In the genomic region with DNA sequence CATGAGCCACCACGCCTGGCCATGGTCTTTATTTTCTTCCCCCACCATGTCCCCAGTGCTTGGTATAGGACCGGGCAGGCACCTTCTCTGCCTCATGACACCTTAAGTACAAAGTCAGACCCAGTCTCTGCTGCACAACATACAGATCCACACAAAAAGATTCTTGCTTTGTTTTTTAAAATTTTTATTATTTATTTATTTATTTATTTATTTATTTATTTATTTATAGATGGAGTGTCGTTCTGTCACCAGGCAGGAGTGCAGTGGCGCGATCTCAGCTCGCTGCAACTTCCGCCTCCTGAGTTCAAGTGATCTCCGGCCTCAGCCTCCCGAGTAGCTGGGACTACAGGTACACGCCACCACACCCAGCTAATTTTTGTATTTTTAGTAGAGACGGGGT, we compare ENCODE assay signal across 1 cellular context.
TF ChIP-seq lines count a peak whose summit lies in the region.

No MANE protein-coding gene starts in this region.

TF ChIP-seq in HEK293, 187 proteins besides CTCF, POLR2A, EP300 and RAD21 (continued from another document and continues in another):
- TF ChIP-seq GLI2 (tag by site-specific recombination; IDR thresholded peaks at IDR 0.05; ENCODE audit: borderline replicate concordance, low read depth) (no peak; the same call in 1 of the 2 replicates), ZBTB8A (tag by site-specific recombination; IDR thresholded peaks at IDR 0.05) (peak; percentile 74), ZNF610 (tag by site-specific recombination; IDR thresholded peaks at IDR 0.05; ENCODE audit: borderline replicate concordance) (no peak), ZNF600 (tag by site-specific recombination; IDR thresholded peaks at IDR 0.05) (no peak), SCRT2 (tag by site-specific recombination; IDR thresholded peaks at IDR 0.05) (no peak), ZNF629 (tag by site-specific recombination; IDR thresholded peaks at IDR 0.05) (0 out of 2 replicates have a peak, but pooled peaks have one; percentile 37), HOXA7 (CRISPR knock-in tag; IDR thresholded peaks at IDR 0.05; ENCODE audit: borderline replicate concordance) (no peak), ZNF433 (tag by site-specific recombination; IDR thresholded peaks at IDR 0.05; ENCODE audit: low read depth) (peak; percentile 37; the same call in 1 of the 2 replicates), ZNF202 (tag by site-specific recombination; IDR thresholded peaks at IDR 0.05; ENCODE audit: borderline replicate concordance) (peak; percentile 78; the same call in 1 of the 2 replicates), ZNF354C (tag by site-specific recombination; IDR thresholded peaks at IDR 0.05; ENCODE audit: borderline replicate concordance, low read depth) (0 out of 2 replicates have a peak, but pooled peaks have one; percentile 50), RBAK (tag by site-specific recombination; IDR thresholded peaks at IDR 0.05) (no peak), ZNF266 (tag by site-specific recombination; IDR thresholded peaks at IDR 0.05; ENCODE audit: low read depth) (peak; percentile 54; the same call in 1 of the 2 replicates), ZNF341 (tag by site-specific recombination; IDR thresholded peaks at IDR 0.05; ENCODE audit: low read depth) (peak; percentile 46; the same call in 1 of the 2 replicates), ZNF473 (tag by site-specific recombination; IDR thresholded peaks at IDR 0.05) (no peak), ZNF19 (tag by site-specific recombination; IDR thresholded peaks at IDR 0.05; ENCODE audit: low read depth) (no peak), ZNF837 (tag by site-specific recombination; IDR thresholded peaks at IDR 0.05) (no peak), ZNF292 (tag by site-specific recombination; IDR thresholded peaks at IDR 0.05; ENCODE audit: borderline replicate concordance, low read depth) (0 out of 2 replicates have a peak, but pooled peaks have one; percentile 8), ZNF777 (tag by site-specific recombination; IDR thresholded peaks at IDR 0.05; ENCODE audit: borderline replicate concordance) (no peak), GLIS2 (tag by site-specific recombination; IDR thresholded peaks at IDR 0.05) (no peak), ZNF121 (tag by site-specific recombination; IDR thresholded peaks at IDR 0.05) (peak; percentile 27; the same call in 1 of the 2 replicates), ZBTB1 (tag by site-specific recombination; IDR thresholded peaks at IDR 0.05) (no peak), ZNF404 (tag by site-specific recombination; IDR thresholded peaks at IDR 0.05) (0 out of 2 replicates have a peak, but pooled peaks have one; percentile 64), HOXD13 (CRISPR knock-in tag; IDR thresholded peaks at IDR 0.05; ENCODE audit: borderline replicate concordance) (no peak), ZNF776 (tag by site-specific recombination; IDR thresholded peaks at IDR 0.05; ENCODE audit: borderline replicate concordance) (no peak), ZNF558 (tag by site-specific recombination; IDR thresholded peaks at IDR 0.05) (peak; percentile 79), ZNF501 (tag by site-specific recombination; IDR thresholded peaks at IDR 0.05) (0 out of 2 replicates have a peak, but pooled peaks have one; percentile 42), ZNF624 (tag by site-specific recombination; IDR thresholded peaks at IDR 0.05) (no peak), SP2 (tag by site-specific recombination; IDR thresholded peaks at IDR 0.05) (no peak), ZNF335 (tag by site-specific recombination; conservative IDR thresholded peaks at IDR 0.05) (no peak), ZNF394 (tag by site-specific recombination; IDR thresholded peaks at IDR 0.05; ENCODE audit: borderline replicate concordance) (peak; percentile 97)
- TF ChIP-seq, protein P1, sequence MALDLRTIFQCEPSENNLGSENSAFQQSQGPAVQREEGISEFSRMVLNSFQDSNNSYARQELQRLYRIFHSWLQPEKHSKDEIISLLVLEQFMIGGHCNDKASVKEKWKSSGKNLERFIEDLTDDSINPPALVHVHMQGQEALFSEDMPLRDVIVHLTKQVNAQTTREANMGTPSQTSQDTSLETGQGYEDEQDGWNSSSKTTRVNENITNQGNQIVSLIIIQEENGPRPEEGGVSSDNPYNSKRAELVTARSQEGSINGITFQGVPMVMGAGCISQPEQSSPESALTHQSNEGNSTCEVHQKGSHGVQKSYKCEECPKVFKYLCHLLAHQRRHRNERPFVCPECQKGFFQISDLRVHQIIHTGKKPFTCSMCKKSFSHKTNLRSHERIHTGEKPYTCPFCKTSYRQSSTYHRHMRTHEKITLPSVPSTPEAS (tag by site-specific recombination; IDR thresholded peaks at IDR 0.05): no peak
- TF ChIP-seq, protein P2, sequence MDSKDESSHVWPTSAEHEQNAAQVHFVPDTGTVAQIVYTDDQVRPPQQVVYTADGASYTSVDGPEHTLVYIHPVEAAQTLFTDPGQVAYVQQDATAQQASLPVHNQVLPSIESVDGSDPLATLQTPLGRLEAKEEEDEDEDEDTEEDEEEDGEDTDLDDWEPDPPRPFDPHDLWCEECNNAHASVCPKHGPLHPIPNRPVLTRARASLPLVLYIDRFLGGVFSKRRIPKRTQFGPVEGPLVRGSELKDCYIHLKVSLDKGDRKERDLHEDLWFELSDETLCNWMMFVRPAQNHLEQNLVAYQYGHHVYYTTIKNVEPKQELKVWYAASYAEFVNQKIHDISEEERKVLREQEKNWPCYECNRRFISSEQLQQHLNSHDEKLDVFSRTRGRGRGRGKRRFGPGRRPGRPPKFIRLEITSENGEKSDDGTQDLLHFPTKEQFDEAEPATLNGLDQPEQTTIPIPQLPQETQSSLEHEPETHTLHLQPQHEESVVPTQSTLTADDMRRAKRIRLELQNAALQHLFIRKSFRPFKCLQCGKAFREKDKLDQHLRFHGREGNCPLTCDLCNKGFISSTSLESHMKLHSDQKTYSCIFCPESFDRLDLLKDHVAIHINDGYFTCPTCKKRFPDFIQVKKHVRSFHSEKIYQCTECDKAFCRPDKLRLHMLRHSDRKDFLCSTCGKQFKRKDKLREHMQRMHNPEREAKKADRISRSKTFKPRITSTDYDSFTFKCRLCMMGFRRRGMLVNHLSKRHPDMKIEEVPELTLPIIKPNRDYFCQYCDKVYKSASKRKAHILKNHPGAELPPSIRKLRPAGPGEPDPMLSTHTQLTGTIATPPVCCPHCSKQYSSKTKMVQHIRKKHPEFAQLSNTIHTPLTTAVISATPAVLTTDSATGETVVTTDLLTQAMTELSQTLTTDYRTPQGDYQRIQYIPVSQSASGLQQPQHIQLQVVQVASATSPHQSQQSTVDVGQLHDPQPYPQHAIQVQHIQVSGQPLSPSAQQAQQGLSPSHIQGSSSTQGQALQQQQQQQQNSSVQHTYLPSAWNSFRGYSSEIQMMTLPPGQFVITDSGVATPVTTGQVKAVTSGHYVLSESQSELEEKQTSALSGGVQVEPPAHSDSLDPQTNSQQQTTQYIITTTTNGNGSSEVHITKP (tag by site-specific recombination; IDR thresholded peaks at IDR 0.05): no peak
- TF ChIP-seq, protein P3, sequence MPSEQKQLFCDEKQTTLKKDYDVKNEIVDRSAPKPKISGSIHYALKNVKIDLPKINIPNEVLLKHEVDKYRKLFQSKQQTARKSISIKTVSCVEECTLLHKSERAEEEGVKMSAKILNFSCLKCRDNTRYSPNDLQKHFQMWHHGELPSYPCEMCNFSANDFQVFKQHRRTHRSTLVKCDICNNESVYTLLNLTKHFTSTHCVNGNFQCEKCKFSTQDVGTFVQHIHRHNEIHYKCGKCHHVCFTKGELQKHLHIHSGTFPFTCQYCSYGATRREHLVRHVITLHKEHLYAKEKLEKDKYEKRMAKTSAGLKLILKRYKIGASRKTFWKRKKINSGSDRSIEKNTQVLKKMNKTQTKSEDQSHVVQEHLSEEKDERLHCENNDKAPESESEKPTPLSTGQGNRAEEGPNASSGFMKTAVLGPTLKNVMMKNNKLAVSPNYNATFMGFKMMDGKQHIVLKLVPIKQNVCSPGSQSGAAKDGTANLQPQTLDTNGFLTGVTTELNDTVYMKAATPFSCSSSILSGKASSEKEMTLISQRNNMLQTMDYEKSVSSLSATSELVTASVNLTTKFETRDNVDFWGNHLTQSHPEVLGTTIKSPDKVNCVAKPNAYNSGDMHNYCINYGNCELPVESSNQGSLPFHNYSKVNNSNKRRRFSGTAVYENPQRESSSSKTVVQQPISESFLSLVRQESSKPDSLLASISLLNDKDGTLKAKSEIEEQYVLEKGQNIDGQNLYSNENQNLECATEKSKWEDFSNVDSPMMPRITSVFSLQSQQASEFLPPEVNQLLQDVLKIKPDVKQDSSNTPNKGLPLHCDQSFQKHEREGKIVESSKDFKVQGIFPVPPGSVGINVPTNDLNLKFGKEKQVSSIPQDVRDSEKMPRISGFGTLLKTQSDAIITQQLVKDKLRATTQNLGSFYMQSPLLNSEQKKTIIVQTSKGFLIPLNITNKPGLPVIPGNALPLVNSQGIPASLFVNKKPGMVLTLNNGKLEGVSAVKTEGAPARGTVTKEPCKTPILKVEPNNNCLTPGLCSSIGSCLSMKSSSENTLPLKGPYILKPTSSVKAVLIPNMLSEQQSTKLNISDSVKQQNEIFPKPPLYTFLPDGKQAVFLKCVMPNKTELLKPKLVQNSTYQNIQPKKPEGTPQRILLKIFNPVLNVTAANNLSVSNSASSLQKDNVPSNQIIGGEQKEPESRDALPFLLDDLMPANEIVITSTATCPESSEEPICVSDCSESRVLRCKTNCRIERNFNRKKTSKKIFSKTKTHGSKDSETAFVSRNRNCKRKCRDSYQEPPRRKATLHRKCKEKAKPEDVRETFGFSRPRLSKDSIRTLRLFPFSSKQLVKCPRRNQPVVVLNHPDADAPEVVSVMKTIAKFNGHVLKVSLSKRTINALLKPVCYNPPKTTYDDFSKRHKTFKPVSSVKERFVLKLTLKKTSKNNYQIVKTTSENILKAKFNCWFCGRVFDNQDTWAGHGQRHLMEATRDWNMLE (tag by site-specific recombination; conservative IDR thresholded peaks at IDR 0.05; ENCODE audit: low read depth): peak; percentile 95
- TF ChIP-seq, protein P4, sequence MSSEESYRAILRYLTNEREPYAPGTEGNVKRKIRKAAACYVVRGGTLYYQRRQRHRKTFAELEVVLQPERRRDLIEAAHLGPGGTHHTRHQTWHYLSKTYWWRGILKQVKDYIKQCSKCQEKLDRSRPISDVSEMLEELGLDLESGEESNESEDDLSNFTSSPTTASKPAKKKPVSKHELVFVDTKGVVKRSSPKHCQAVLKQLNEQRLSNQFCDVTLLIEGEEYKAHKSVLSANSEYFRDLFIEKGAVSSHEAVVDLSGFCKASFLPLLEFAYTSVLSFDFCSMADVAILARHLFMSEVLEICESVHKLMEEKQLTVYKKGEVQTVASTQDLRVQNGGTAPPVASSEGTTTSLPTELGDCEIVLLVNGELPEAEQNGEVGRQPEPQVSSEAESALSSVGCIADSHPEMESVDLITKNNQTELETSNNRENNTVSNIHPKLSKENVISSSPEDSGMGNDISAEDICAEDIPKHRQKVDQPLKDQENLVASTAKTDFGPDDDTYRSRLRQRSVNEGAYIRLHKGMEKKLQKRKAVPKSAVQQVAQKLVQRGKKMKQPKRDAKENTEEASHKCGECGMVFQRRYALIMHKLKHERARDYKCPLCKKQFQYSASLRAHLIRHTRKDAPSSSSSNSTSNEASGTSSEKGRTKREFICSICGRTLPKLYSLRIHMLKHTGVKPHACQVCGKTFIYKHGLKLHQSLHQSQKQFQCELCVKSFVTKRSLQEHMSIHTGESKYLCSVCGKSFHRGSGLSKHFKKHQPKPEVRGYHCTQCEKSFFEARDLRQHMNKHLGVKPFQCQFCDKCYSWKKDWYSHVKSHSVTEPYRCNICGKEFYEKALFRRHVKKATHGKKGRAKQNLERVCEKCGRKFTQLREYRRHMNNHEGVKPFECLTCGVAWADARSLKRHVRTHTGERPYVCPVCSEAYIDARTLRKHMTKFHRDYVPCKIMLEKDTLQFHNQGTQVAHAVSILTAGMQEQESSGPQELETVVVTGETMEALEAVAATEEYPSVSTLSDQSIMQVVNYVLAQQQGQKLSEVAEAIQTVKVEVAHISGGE (tag by site-specific recombination; conservative IDR thresholded peaks at IDR 0.05; ENCODE audit: low read depth): peak; percentile 79
- TF ChIP-seq, protein P5, sequence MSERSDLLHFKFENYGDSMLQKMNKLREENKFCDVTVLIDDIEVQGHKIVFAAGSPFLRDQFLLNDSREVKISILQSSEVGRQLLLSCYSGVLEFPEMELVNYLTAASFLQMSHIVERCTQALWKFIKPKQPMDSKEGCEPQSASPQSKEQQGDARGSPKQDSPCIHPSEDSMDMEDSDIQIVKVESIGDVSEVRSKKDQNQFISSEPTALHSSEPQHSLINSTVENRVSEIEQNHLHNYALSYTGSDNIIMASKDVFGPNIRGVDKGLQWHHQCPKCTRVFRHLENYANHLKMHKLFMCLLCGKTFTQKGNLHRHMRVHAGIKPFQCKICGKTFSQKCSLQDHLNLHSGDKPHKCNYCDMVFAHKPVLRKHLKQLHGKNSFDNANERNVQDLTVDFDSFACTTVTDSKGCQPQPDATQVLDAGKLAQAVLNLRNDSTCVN (tag by site-specific recombination; optimal IDR thresholded peaks at IDR 0.05): no peak
- TF ChIP-seq, protein P6, sequence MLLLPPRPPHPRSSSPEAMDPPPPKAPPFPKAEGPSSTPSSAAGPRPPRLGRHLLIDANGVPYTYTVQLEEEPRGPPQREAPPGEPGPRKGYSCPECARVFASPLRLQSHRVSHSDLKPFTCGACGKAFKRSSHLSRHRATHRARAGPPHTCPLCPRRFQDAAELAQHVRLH (tag by site-specific recombination; IDR thresholded peaks at IDR 0.05): peak; percentile 70; the same call in 1 of the 2 replicates
- TF ChIP-seq, protein P7, sequence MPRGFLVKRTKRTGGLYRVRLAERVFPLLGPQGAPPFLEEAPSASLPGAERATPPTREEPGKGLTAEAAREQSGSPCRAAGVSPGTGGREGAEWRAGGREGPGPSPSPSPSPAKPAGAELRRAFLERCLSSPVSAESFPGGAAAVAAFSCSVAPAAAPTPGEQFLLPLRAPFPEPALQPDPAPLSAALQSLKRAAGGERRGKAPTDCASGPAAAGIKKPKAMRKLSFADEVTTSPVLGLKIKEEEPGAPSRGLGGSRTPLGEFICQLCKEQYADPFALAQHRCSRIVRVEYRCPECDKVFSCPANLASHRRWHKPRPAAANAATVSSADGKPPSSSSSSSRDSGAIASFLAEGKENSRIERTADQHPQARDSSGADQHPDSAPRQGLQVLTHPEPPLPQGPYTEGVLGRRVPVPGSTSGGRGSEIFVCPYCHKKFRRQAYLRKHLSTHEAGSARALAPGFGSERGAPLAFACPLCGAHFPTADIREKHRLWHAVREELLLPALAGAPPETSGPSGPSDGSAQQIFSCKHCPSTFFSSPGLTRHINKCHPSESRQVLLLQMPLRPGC (tag by site-specific recombination; IDR thresholded peaks at IDR 0.05): no peak
- TF ChIP-seq, protein P8, sequence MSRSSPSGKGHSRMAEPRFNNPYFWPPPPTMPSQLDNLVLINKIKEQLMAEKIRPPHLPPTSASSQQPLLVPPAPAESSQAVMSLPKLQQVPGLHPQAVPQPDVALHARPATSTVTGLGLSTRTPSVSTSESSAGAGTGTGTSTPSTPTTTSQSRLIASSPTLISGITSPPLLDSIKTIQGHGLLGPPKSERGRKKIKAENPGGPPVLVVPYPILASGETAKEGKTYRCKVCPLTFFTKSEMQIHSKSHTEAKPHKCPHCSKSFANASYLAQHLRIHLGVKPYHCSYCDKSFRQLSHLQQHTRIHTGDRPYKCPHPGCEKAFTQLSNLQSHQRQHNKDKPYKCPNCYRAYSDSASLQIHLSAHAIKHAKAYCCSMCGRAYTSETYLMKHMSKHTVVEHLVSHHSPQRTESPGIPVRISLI (tag by site-specific recombination; IDR thresholded peaks at IDR 0.05): no peak
